Comparison of ENCODE assay signal across 22 cellular contexts in the genomic region with DNA sequence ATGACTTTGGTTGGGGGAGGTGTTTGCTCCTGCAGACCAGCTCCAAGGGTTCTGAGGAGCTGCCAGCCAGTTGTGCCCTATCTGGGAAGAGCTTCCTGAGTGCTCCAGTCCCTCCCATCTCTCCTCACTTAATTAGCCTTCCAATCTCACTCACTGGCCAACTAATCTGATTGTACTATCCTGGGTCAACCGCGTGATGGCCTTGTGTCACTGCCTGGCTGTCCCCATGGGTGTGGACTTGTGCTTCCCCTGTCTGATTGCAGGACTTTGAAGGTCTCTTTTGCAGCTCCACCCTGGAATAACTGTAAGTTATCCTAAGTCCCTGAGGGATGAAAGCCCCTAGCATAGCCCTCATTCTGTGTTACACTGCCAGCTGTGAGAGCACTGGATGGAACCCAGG.
"Had no signal": no experiment of that assay in that cellular context is flagged by ENCODE, and none has a peak within 500 bp of the region (broad histone marks: within the 10 kb centered on the region; RNA-seq: fewer than 3 reads in every experiment).

No MANE protein-coding gene starts in this region.

- H3K4me1 ChIP-seq: ascending aorta, breast epithelium, foreskin keratinocyte, lower lobe of right lung, pancreas, suprapubic skin, upper lobe of left lung had no signal

- H3K27me3 ChIP-seq: ascending aorta, breast epithelium, pancreas, suprapubic skin, upper lobe of left lung had no signal

- ATAC-seq: effector memory CD8-positive, alpha-beta T cell; foreskin keratinocyte; lower lobe of right lung; pancreas; T-cell; WTC11 had no signal

- H3K36me3 ChIP-seq: ascending aorta, breast epithelium, lower lobe of right lung, pancreas had no signal

- H3K9me3 ChIP-seq: ascending aorta, breast epithelium, lower lobe of right lung, pancreas, suprapubic skin, upper lobe of left lung had no signal

- H3K4me3 ChIP-seq: ascending aorta, breast epithelium, lower lobe of right lung, pancreas, skin epidermis, suprapubic skin, upper lobe of left lung had no signal

- H3K27ac ChIP-seq: ascending aorta, breast epithelium, foreskin keratinocyte, lower lobe of right lung, pancreas, skin epidermis, suprapubic skin, upper lobe of left lung had no signal

- DNase-seq: activated CD4-positive, alpha-beta memory T cell treated with anti-CD3 and anti-CD28 coated beads, Interleukin-2, amount 10 ng/mL, durations not matched to agents 7 days and 5 days; activated CD4-positive, alpha-beta T cell treated with anti-CD3 and anti-CD28 coated beads for 4 hours; activated naive CD4-positive, alpha-beta T cell treated with anti-CD3 and anti-CD28 coated beads, Interleukin-2, amount 10 ng/mL, durations not matched to agents 7 days and 5 days; activated T-cell treated with anti-CD3 and anti-CD28 coated beads, Interleukin-2, amount 50 U/mL, for 24 hours; dermis blood vessel endothelial cell; effector memory CD8-positive, alpha-beta T cell; foreskin keratinocyte; immature natural killer cell; lower lobe of right lung; midbrain; naive B cell; pancreas; stimulated activated CD4-positive, alpha-beta T cell treated with anti-CD3 and anti-CD28 coated beads, Interleukin-4, amount 100 ng/mL, for 24 hours; stimulated activated naive CD4-positive, alpha-beta T cell treated with Interleukin-2 at 50 U/mL for 16 hours; T-cell; T-helper 9 cell; upper lobe of left lung had no signal
